8 cellular contexts compared by ENCODE assay signal in the genomic region with DNA sequence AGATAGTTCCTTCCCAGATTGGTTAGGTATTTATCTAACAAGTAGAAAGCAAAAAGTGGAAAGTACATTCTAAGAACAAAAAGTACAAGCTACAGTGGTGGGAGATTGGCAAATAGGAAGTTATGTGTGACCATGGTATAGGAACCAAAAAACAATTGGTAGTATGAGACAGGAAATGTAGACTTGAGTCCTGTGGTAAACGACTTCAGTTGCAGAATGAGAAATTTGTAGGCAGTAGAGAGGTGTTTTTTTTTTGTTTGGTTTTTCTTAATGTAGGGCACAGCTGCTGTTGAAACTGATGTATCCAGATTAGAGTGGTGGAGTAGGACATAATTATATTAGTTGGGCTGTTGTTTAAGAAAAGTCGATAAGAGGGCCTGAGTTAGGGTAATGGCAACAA.
DNase-seq lines count a peak whose midpoint lies in the region; ATAC-seq, FAIRE-seq and TF ChIP-seq lines count a peak whose summit lies in the region.

No MANE protein-coding gene starts in this region.

- no peak for TF ChIP-seq CTCF in CD8-positive, alpha-beta T cell (IDR thresholded peaks at IDR 0.05)
- TF ChIP-seq CTCF in K562 (IDR thresholded peaks at IDR 0.05 in 2 of 3, conservative IDR thresholded peaks at IDR 0.05 in 1 of 3; ENCODE audit: insufficient read depth in 2 of 3, low read depth in 1 of 3, low read length in 3 of 3) (no peak), WTC11 (IDR thresholded peaks at IDR 0.05) (no peak)

- H3K79me2 ChIP-seq in K562 (ENCODE audit: control insufficient read depth, insufficient read depth, low read length): no peaks in the 10 kb centered on the region

- no peak for FAIRE-seq in K562 (lab: Jason Lieb, UNC)

- no peak for TF ChIP-seq EP300 in K562 (IDR thresholded peaks at IDR 0.05; ENCODE audit: low read length)

- no peak for TF ChIP-seq RAD21 in K562 (CRISPR knock-in tag; conservative IDR thresholded peaks at IDR 0.05 in 1 of 2, IDR thresholded peaks at IDR 0.05 in 1 of 2)

- peak; percentile 96 for ATAC-seq in CD8-positive, alpha-beta T cell
- ATAC-seq in GM19452 (IDR thresholded peaks at IDR 0.05; ENCODE audit: unreplicated experiment) (peak; percentile 100), HG03378 (IDR thresholded peaks at IDR 0.05; ENCODE audit: unreplicated experiment) (peak; percentile 100), K562 (no peak), WTC11 (no peak)

- intact Hi-C loops in CD8-positive, alpha-beta T cell (cut with DNase I, micrococcal nuclease): loop anchor here in 1 of 2 experiments (2.0 to 5.0 kb wide), 3 partner anchors 47 to 74 kb away; partner anchors contain the start of gene RASA1
- intact Hi-C loops in K562 (cut with micrococcal nuclease): no loop called here

- H4K20me1 ChIP-seq in K562 (replicated peaks; ENCODE audit: control insufficient read depth, insufficient read depth, low read length): no peaks in the 10 kb centered on the region

- H3K9ac ChIP-seq in K562 (ENCODE audit: insufficient read depth in 1 of 2, low read depth in 2 of 2, low read length in 2 of 2): no peak overlapping the region

- no peak for TF ChIP-seq POLR2A in K562 (conservative IDR thresholded peaks at IDR 0.05)

- CTCF ChIA-PET in CD8-positive, alpha-beta T cell (lab: Charles Lee): no interaction called here
- CTCF ChIA-PET in K562 (lab: Yijun Ruan, JAX; ENCODE audit: low intra/inter-chr PET ratio) (no interaction called here), WTC11 (lab: Charles Lee) (no interaction called here)

- 57% methylated on average over 2 of the region's 2 CpGs for WGBS in K562 (ENCODE audit: insufficient coverage, low coverage, missing lambda C conversion rate)

- peak overlapping the region; percentile 90 for H3K27ac Mint-ChIP-seq in CD8-positive, alpha-beta T cell
- H3K27ac Mint-ChIP-seq in WTC11: no peak overlapping the region

- H3K9me3 Mint-ChIP-seq in CD8-positive, alpha-beta T cell: peaks cover 5% of the 10 kb centered on the region
- H3K9me3 Mint-ChIP-seq in WTC11: peaks cover 8% of the 10 kb centered on the region

- H3K9me1 ChIP-seq in K562 (ENCODE audit: control insufficient read depth, insufficient read depth, low read length): no peaks in the 10 kb centered on the region

- in situ Hi-C loops in K562 (cut with MboI): no loop called here

- H3K4me1 Mint-ChIP-seq in CD8-positive, alpha-beta T cell (ENCODE audit: low read depth): peaks cover 29% of the 10 kb centered on the region
- H3K4me1 Mint-ChIP-seq in WTC11: no peaks in the 10 kb centered on the region

- H3K4me3 ChIP-seq in CD8-positive, alpha-beta T cell (ENCODE audit: low read depth, low read length): no peak overlapping the region
- no peak overlapping the region for H3K4me3 ChIP-seq in K562

- no peaks in the 10 kb centered on the region for H3K36me3 ChIP-seq in CD8-positive, alpha-beta T cell (ENCODE audit: insufficient read depth, low read length)
- H3K36me3 ChIP-seq in K562 (ENCODE audit: control insufficient read depth, insufficient read depth, low read length): peaks cover 33% of the 10 kb centered on the region; the same call in 2 of the 3 replicates

- H3K9me3 ChIP-seq in CD8-positive, alpha-beta T cell (ENCODE audit: low read length): no peaks in the 10 kb centered on the region
- H3K9me3 ChIP-seq in K562 (replicated peaks; ENCODE audit: control insufficient read depth, insufficient read depth, low read depth, low read length): no peaks in the 10 kb centered on the region

- H3K27ac ChIP-seq in CD8-positive, alpha-beta T cell (ENCODE audit: low read depth, low read length): peak overlapping the region; percentile 45
- no peak overlapping the region for H3K27ac ChIP-seq in K562 (ENCODE audit: extremely low read depth, low read depth, low read length)

- H3K4me3 Mint-ChIP-seq in CD8-positive, alpha-beta T cell: peak overlapping the region; percentile 73
- no peak overlapping the region for H3K4me3 Mint-ChIP-seq in WTC11

- H3K27me3 ChIP-seq in CD8-positive, alpha-beta T cell (ENCODE audit: insufficient read depth, low read length): no peaks in the 10 kb centered on the region
- no peaks in the 10 kb centered on the region for H3K27me3 ChIP-seq in K562 (ENCODE audit: control insufficient read depth in 2 of 2, insufficient read depth in 2 of 2, low read length in 2 of 2)

- TSS peak; percentile 23 for BruUV-seq in K562 (replicated peaks; lab: Mats Ljungman, UMichigan)

- DNase-seq in CD8-positive, alpha-beta T cell: no peak
- DNase-seq in K562 (ENCODE audit: extremely low read depth in 1 of 4, low spot score in 3 of 4): no peak
- no peak for DNase-seq in NCI-H1436 (lab: John Stamatoyannopoulos, UW)
- no peak for DNase-seq in HUDEP-2 (lab: John Stamatoyannopoulos, UW; ENCODE audit: unreplicated experiment in 76 of 76)
- DNase-seq in WTC11 (ENCODE audit: low spot score): no peak
- no peak for DNase-seq in mesenteric fat pad (ENCODE audit: low spot score)

- H2AFZ ChIP-seq in K562 (ENCODE audit: low read depth, low read length): no peak overlapping the region

- H3K4me2 ChIP-seq in K562 (ENCODE audit: insufficient read depth, low read length): no peak overlapping the region

- POLR2A ChIA-PET in CD8-positive, alpha-beta T cell (lab: Charles Lee): interaction anchor here (0.8 kb wide), 1 partner anchor 72 kb away, joined by 3 read pairs; the partner anchor contains the start of gene RASA1
- POLR2A ChIA-PET in K562 (lab: Yijun Ruan, JAX): no interaction called here
- POLR2A ChIA-PET in WTC11 (lab: Charles Lee): no interaction called here

- H3K27me3 Mint-ChIP-seq in CD8-positive, alpha-beta T cell (ENCODE audit: low read depth): no peaks in the 10 kb centered on the region
- H3K27me3 Mint-ChIP-seq in WTC11 (ENCODE audit: low read depth): no peaks in the 10 kb centered on the region

- peaks cover 48% of the 10 kb centered on the region for H3K36me3 Mint-ChIP-seq in CD8-positive, alpha-beta T cell
- peaks cover 31% of the 10 kb centered on the region for H3K36me3 Mint-ChIP-seq in WTC11

- peaks cover 17% of the 10 kb centered on the region for H3K4me1 ChIP-seq in CD8-positive, alpha-beta T cell (ENCODE audit: insufficient read depth, low read length)
- H3K4me1 ChIP-seq in K562 (replicated peaks in 1 of 2; ENCODE audit: control insufficient read depth in 2 of 2, insufficient read depth in 2 of 2, low read length in 2 of 2): no peaks in the 10 kb centered on the region

TF ChIP-seq in K562, 482 proteins besides CTCF, POLR2A, EP300 and RAD21:
- TF ChIP-seq ZNF24 (IDR thresholded peaks at IDR 0.05) (no peak), STAT5A (IDR thresholded peaks at IDR 0.05; ENCODE audit: borderline replicate concordance, low read length) (no peak), TEAD2 (tag; IDR thresholded peaks at IDR 0.05) (no peak), GTF2E2 (tag; IDR thresholded peaks at IDR 0.05) (no peak), POLR3A (IDR thresholded peaks at IDR 0.05; ENCODE audit: borderline replicate concordance, extremely low read depth, insufficient read depth, insufficient read length) (no peak), RBM14 (IDR thresholded peaks at IDR 0.05; ENCODE audit: borderline replicate concordance, insufficient read depth, low read depth, low read length) (no peak), KHSRP (IDR thresholded peaks at IDR 0.05) (no peak), HOXB6 (CRISPR knock-in tag; IDR thresholded peaks at IDR 0.05; ENCODE audit: borderline replicate concordance) (no peak), CBX5 (IDR thresholded peaks at IDR 0.05; ENCODE audit: borderline replicate concordance, low read depth) (no peak), HMG20A (CRISPR knock-in tag; conservative IDR thresholded peaks at IDR 0.05) (no peak), DIDO1 (tag; IDR thresholded peaks at IDR 0.05; ENCODE audit: low read depth) (no peak), ZNF165 (CRISPR knock-in tag; IDR thresholded peaks at IDR 0.05; ENCODE audit: borderline replicate concordance) (no peak), BRD9 (IDR thresholded peaks at IDR 0.05; ENCODE audit: low read depth, partially characterized antibody) (no peak)
TF ChIP-seq in K562: peak in this region for 0.

TF ChIP-seq in WTC11, 78 proteins besides CTCF, POLR2A, EP300 and RAD21:
- no peak for TF ChIP-seq GABPB1 (CRISPR knock-in tag; IDR thresholded peaks at IDR 0.05)
TF ChIP-seq in WTC11: peak in this region for 0.

Comparison
In these comparisons a context has a peak if more than half of its experiments do, and no peak if none do; other contexts are left out.
1. ATAC-seq: peak in CD8-positive, alpha-beta T cell (single experiment), GM19452 (single experiment) and HG03378 (single experiment); none in K562 (single experiment) and WTC11 (single experiment).